ENCODE assay signal across 25 cellular contexts in genomic region chr4:9764155-9764696, GRCh38. TPM values are rescaled to one million over a fixed set of nuclear protein-coding genes. Genes with fewer than 3 reads are reported as not detected.
A peak's percentile ranks its signal among the peaks of the same experiment; 100 is the strongest.
DNase-seq lines count a peak whose midpoint lies in the region; ATAC-seq, FAIRE-seq and TF ChIP-seq lines count a peak whose summit lies in the region.
"Had no signal": no experiment of that assay in that cellular context is flagged by ENCODE, and none has a peak within 500 bp of the region (broad histone marks: within the 10 kb centered on the region; RNA-seq: fewer than 3 reads in every experiment).

No MANE protein-coding gene starts in this region.

- no peak for TF ChIP-seq EP300 in HepG2 (IDR thresholded peaks at IDR 0.05; ENCODE audit: low read depth in 2 of 2, low read length in 2 of 2)
- TF ChIP-seq EP300 in HepG2 (CRISPR knock-in tag; IDR thresholded peaks at IDR 0.05; ENCODE audit: borderline replicate concordance), result no peak
- TF ChIP-seq EP300 in H1 (IDR thresholded peaks at IDR 0.05; ENCODE audit: borderline replicate concordance in 1 of 2, low read depth in 2 of 2, low read length in 2 of 2), result no peak

- H2BK5ac ChIP-seq in H1 (ENCODE audit: low read depth, low read length), result no peak overlapping the region
- no peak overlapping the region for H2BK5ac ChIP-seq in neuronal stem cell (ENCODE audit: low read length)

- no peak overlapping the region for H3K18ac ChIP-seq in H1 (ENCODE audit: extremely low read depth, low read length)
- no peak overlapping the region for H3K18ac ChIP-seq in neuronal stem cell (ENCODE audit: low read length)

- H3K14ac ChIP-seq in H1 (ENCODE audit: insufficient read length), result no peak overlapping the region
- H3K14ac ChIP-seq in neuronal stem cell (ENCODE audit: low read length), result no peak overlapping the region

- BruUV-seq in HepG2 (replicated peaks; lab: Mats Ljungman, UMichigan), result no TSS peak

- H3K23ac ChIP-seq in H1 (ENCODE audit: insufficient read length) (no peak overlapping the region), neuronal stem cell (ENCODE audit: low read depth, low read length, poor library complexity) (no peak overlapping the region)

- H2BK20ac ChIP-seq in H1 (ENCODE audit: low read length), result no peak overlapping the region

- H2AK5ac ChIP-seq in H1 (ENCODE audit: low read depth, low read length) (no peak overlapping the region), neuronal stem cell (ENCODE audit: low read depth, low read length) (peak overlapping the region; percentile 75)

- POLR2A ChIA-PET in HepG2 (lab: Yijun Ruan, JAX), result no interaction called here
- POLR2A ChIA-PET in H1 (lab: Charles Lee; ENCODE audit: partially characterized antibody), result no interaction called here

- H4K5ac ChIP-seq in H1 (ENCODE audit: insufficient read length, low read depth, low read length), result no peak overlapping the region

- in situ Hi-C loops in HepG2 (cut with HindIII; ENCODE audit: extremely low pct_ligation_motif_present, low pct_unique_long_range_greater_than_20kb), result loop anchor here (5.0 to 25.0 kb wide), 3 partner anchors 253 to 648 kb away; no protein-coding TSS in a partner anchor

- no peak overlapping the region for H2AFZ ChIP-seq in HepG2 (ENCODE audit: low read length)
- H2AFZ ChIP-seq in H1 (ENCODE audit: low read length), result no peak overlapping the region
- no peak overlapping the region for H2AFZ ChIP-seq in neuronal stem cell (ENCODE audit: low read length)

- no peak overlapping the region for H2BK120ac ChIP-seq in H1 (replicated peaks; ENCODE audit: low read depth, low read length)
- H2BK120ac ChIP-seq in neuronal stem cell (ENCODE audit: low read depth, low read length), result peak overlapping the region; percentile 83

- no peak for FAIRE-seq in HepG2 (lab: Jason Lieb, UNC)
- FAIRE-seq in H1 (lab: Jason Lieb, UNC), result no peak
- FAIRE-seq: A204.1, D721Med, GM12891, GM18507 had no signal

- H4K20me1 ChIP-seq in HepG2 (ENCODE audit: insufficient read depth, low read length) (no peaks in the 10 kb centered on the region), H1 (replicated peaks in 1 of 2; ENCODE audit: control insufficient read depth in 1 of 2, insufficient read depth in 2 of 2, low read length in 2 of 2) (no peaks in the 10 kb centered on the region)
- H4K20me1 ChIP-seq: BLaER1 treated with 17β-estradiol and CSF1 and Interleukin-3, amounts not matched to agents 10 nM and 100 nM had no signal

- H4K8ac ChIP-seq in H1 (ENCODE audit: extremely low read depth, insufficient read depth, low read length), result peak overlapping the region; percentile 12; the same call in 1 of the 2 replicates
- no peak overlapping the region for H4K8ac ChIP-seq in neuronal stem cell (ENCODE audit: low read depth, low read length)

- H2BK12ac ChIP-seq in H1 (ENCODE audit: low read depth, low read length), result no peak overlapping the region
- H2BK12ac ChIP-seq in neuronal stem cell (ENCODE audit: low read length), result no peak overlapping the region

- H3K23me2 ChIP-seq in H1 (ENCODE audit: low read depth, low read length), result no peaks in the 10 kb centered on the region

- H3K56ac ChIP-seq in H1 (replicated peaks; ENCODE audit: insufficient read length, low read depth, low read length), result no peak overlapping the region

- H3K27ac ChIP-seq in HepG2 (ENCODE audit: extremely low read length, insufficient read depth, low read length) (no peak overlapping the region), right lobe of liver (no peak overlapping the region), H1 (ENCODE audit: low read depth, low read length) (no peak overlapping the region), neuronal stem cell (replicated peaks; ENCODE audit: low read length) (no peak overlapping the region)
- H3K27ac ChIP-seq: 22Rv1; BLaER1 treated with 17β-estradiol and CSF1 and Interleukin-3, amounts not matched to agents 10 nM and 100 nM had no signal

- no peak overlapping the region for H3K9ac ChIP-seq in HepG2 (ENCODE audit: insufficient read depth, low read depth, low read length)
- no peak overlapping the region for H3K9ac ChIP-seq in H1 (replicated peaks in 1 of 4; ENCODE audit: extremely low read depth in 1 of 4, low read depth in 3 of 4, low read length in 3 of 4)
- no peak overlapping the region for H3K9ac ChIP-seq in neuronal stem cell (ENCODE audit: low read depth, low read length, poor library complexity)

- H3K4me3 ChIP-seq in HepG2 (replicated peaks in 1 of 3; ENCODE audit: insufficient read depth in 1 of 3, low read depth in 2 of 3, low read length in 3 of 3) (no peak overlapping the region), right lobe of liver (no peak overlapping the region), H1 (ENCODE audit: extremely low read depth in 1 of 4, insufficient read depth in 2 of 4, low read depth in 3 of 4, low read length in 4 of 4) (no peak overlapping the region), neuronal stem cell (ENCODE audit: low read length in 2 of 2) (no peak overlapping the region)
- H3K4me3 ChIP-seq: BLaER1 treated with 17β-estradiol and CSF1 and Interleukin-3, amounts not matched to agents 10 nM and 100 nM; HAP-1 had no signal

- no peak for TF ChIP-seq POLR2A in HepG2 (IDR thresholded peaks at IDR 0.05; ENCODE audit: insufficient read depth in 1 of 2, low read depth in 2 of 2, low read length in 2 of 2)
- no peak for TF ChIP-seq POLR2A in right lobe of liver (IDR thresholded peaks at IDR 0.05)
- TF ChIP-seq POLR2A in H1 (IDR thresholded peaks at IDR 0.05; ENCODE audit: control extremely low read depth in 1 of 2, low read depth in 2 of 2, low read length in 2 of 2), result no peak

- TF ChIP-seq CTCF in HepG2 (CRISPR knock-in tag; IDR thresholded peaks at IDR 0.05) (no peak), right lobe of liver (IDR thresholded peaks at IDR 0.05) (no peak), H1 (IDR thresholded peaks at IDR 0.05; ENCODE audit: control extremely low read depth in 1 of 3, insufficient read depth in 1 of 3, low read depth in 1 of 3, low read length in 3 of 3) (no peak)

- H3K27me3 ChIP-seq in HepG2 (ENCODE audit: control insufficient read depth in 1 of 2, insufficient read depth in 2 of 2, low read length in 2 of 2) (no peaks in the 10 kb centered on the region), right lobe of liver (no peaks in the 10 kb centered on the region), H1 (replicated peaks in 1 of 4; ENCODE audit: control insufficient read depth in 3 of 4, extremely low read depth in 1 of 4, insufficient read depth in 3 of 4, low read length in 3 of 4) (no peaks in the 10 kb centered on the region), neuronal stem cell (ENCODE audit: control insufficient read depth in 3 of 3, insufficient read depth in 3 of 3, low read depth in 1 of 3, low read length in 3 of 3) (no peaks in the 10 kb centered on the region)
- H3K27me3 ChIP-seq: BE2C; BLaER1 treated with 17β-estradiol and CSF1 and Interleukin-3, amounts not matched to agents 10 nM and 100 nM had no signal

- TF ChIP-seq RAD21 in HepG2 (CRISPR knock-in tag; IDR thresholded peaks at IDR 0.05) (no peak), H1 (IDR thresholded peaks at IDR 0.05 in 1 of 2, conservative IDR thresholded peaks at IDR 0.05 in 1 of 2; ENCODE audit: low read depth in 2 of 2, low read length in 2 of 2) (no peak)

- no peak overlapping the region for H4K91ac ChIP-seq in H1 (replicated peaks; ENCODE audit: insufficient read length, low read length)
- no peak overlapping the region for H4K91ac ChIP-seq in neuronal stem cell (ENCODE audit: low read depth, low read length, poor library complexity)

- H3K36me3 ChIP-seq in HepG2 (replicated peaks in 1 of 2; ENCODE audit: control insufficient read depth in 1 of 2, insufficient read depth in 2 of 2, low read length in 2 of 2) (no peaks in the 10 kb centered on the region), right lobe of liver (no peaks in the 10 kb centered on the region), H1 (ENCODE audit: control insufficient read depth in 2 of 4, insufficient read depth in 4 of 4, low read length in 3 of 4) (no peaks in the 10 kb centered on the region), neuronal stem cell (replicated peaks in 1 of 2; ENCODE audit: control insufficient read depth in 2 of 2, insufficient read depth in 2 of 2, low read length in 2 of 2) (no peaks in the 10 kb centered on the region)
- H3K36me3 ChIP-seq: BE2C; BLaER1 treated with 17β-estradiol and CSF1 and Interleukin-3, amounts not matched to agents 10 nM and 100 nM; HAP-1 had no signal

- no peak for DNase-seq in HepG2 (ENCODE audit: low spot score)
- DNase-seq in right lobe of liver, result no peak
- no peak for DNase-seq in H1 (ENCODE audit: low read depth in 1 of 2, low spot score in 2 of 2)
- no peak for DNase-seq in neuronal stem cell (ENCODE audit: low spot score)
- DNase-seq in cerebellar nuclear complex (lab: John Stamatoyannopoulos, UW), result no peak
- no peak for DNase-seq in DMS53 (lab: John Stamatoyannopoulos, UW)
- DNase-seq: BE2C; CD4-positive, alpha-beta T cell; CD8-positive, alpha-beta memory T cell; DMS 273 treated with DMSO at 0.1 percent for 48 hours; DMS79 treated with DMSO at 0.1 percent for 48 hours; GF-D8; HFFc6 had no signal

- intact Hi-C loops in HepG2 (cut with micrococcal nuclease; ENCODE audit: unreplicated experiment), result loop anchor here (2.0 to 5.0 kb wide), 2 partner anchors 135 to 393 kb away; no protein-coding TSS in a partner anchor
- intact Hi-C loops in right lobe of liver (cut with DNase I), result loop anchor here in 1 of 2 donors (10.0 kb wide), 1 partner anchor 251 kb away; no protein-coding TSS in a partner anchor

- no peaks in the 10 kb centered on the region for H3K9me3 ChIP-seq in HepG2 (ENCODE audit: low read length)
- no peaks in the 10 kb centered on the region for H3K9me3 ChIP-seq in right lobe of liver
- H3K9me3 ChIP-seq in H1 (ENCODE audit: insufficient read depth in 2 of 2, low read depth in 1 of 2, low read length in 1 of 2), result no peaks in the 10 kb centered on the region
- H3K9me3 ChIP-seq in neuronal stem cell (replicated peaks in 1 of 2; ENCODE audit: control insufficient read depth in 2 of 2, insufficient read depth in 1 of 2, low read depth in 1 of 2, low read length in 2 of 2), result peaks cover 0 to 2% of the 10 kb centered on the region in 2 donors
- H3K9me3 ChIP-seq: BE2C; BLaER1 treated with 17β-estradiol and CSF1 and Interleukin-3, amounts not matched to agents 10 nM and 100 nM; HAP-1 had no signal

- H3K79me2 ChIP-seq in HepG2 (ENCODE audit: insufficient read depth, low read length) (no peaks in the 10 kb centered on the region), H1 (ENCODE audit: control insufficient read depth in 1 of 2, insufficient read depth in 2 of 2, low read length in 2 of 2) (no peaks in the 10 kb centered on the region)

- H3K4me1 ChIP-seq in HepG2 (ENCODE audit: insufficient read depth, low read length) (peaks cover 5% of the 10 kb centered on the region; the same call in 1 of the 2 replicates), right lobe of liver (no peaks in the 10 kb centered on the region), H1 (replicated peaks in 1 of 4; ENCODE audit: control insufficient read depth in 3 of 4, insufficient read depth in 4 of 4, low read length in 3 of 4) (no peaks in the 10 kb centered on the region), neuronal stem cell (ENCODE audit: control insufficient read depth in 2 of 2, insufficient read depth in 1 of 2, low read depth in 1 of 2, low read length in 2 of 2) (no peaks in the 10 kb centered on the region)
- H3K4me1 ChIP-seq: BE2C, HAP-1 had no signal

- 49% methylated on average over 5 of the region's 5 CpGs for WGBS in HepG2 (ENCODE audit: low lambda C conversion rate)
- WGBS in right lobe of liver (ENCODE audit: insufficient coverage, low coverage, low lambda C conversion rate, missing lambda C conversion rate), result 81% methylated on average over 4 of the region's 5 CpGs
- 78% methylated on average over 5 of the region's 5 CpGs; no CpG with 5 or more reads in 1 of the 2 experiments for WGBS in H1 (ENCODE audit: extremely low coverage in 1 of 2, insufficient coverage in 1 of 2, insufficient read length in 1 of 2, insufficient replicate concordance in 2 of 2, low coverage in 1 of 2, low lambda C conversion rate in 2 of 2, missing lambda C conversion rate in 1 of 2), 2 experiments
- WGBS in neuronal stem cell (ENCODE audit: extremely low coverage in 2 of 2, insufficient read length in 2 of 2, insufficient replicate concordance in 1 of 2), 2 donors, result no CpG with 5 or more reads among the region's 5 CpGs

- CTCF ChIA-PET in HepG2 (lab: Yijun Ruan, JAX; ENCODE audit: low intra/inter-chr PET ratio, low total read pairs) (interaction anchor here (1.2 to 1.6 kb wide), 3 partner anchors 251 to 253 kb away, joined by 3 to 11 read pairs (median 3); no protein-coding TSS in a partner anchor), H1 (lab: Charles Lee; ENCODE audit: partially characterized antibody) (interaction anchor here (0.9 to 7.7 kb wide), 28 partner anchors 9 to 289 kb away, joined by 3 to 211 read pairs (median 5); partner anchors contain the start of gene SLC2A9)

- H2BK15ac ChIP-seq in H1 (ENCODE audit: low read length) (0 out of 2 replicates have a peak overlapping the region, but pooled peaks have one; percentile 10), neuronal stem cell (ENCODE audit: low read length) (no peak overlapping the region)

- H3K79me1 ChIP-seq in H1 (ENCODE audit: low read depth, low read length), result no peaks in the 10 kb centered on the region
- no peaks in the 10 kb centered on the region for H3K79me1 ChIP-seq in neuronal stem cell (ENCODE audit: low read depth, low read length)

- H3K4me2 ChIP-seq in HepG2 (ENCODE audit: low read depth, low read length) (no peak overlapping the region), H1 (ENCODE audit: insufficient read depth in 1 of 2, low read depth in 2 of 2, low read length in 2 of 2) (no peak overlapping the region), neuronal stem cell (ENCODE audit: insufficient read depth, low read length, poor library complexity, severe bottlenecking) (no peak overlapping the region)

- no peak for ATAC-seq in HepG2
- no peak for ATAC-seq in right lobe of liver

- no peak overlapping the region for H3K4ac ChIP-seq in H1 (replicated peaks; ENCODE audit: insufficient read length, low read depth, low read length)
- H3K4ac ChIP-seq in neuronal stem cell (ENCODE audit: low read length), result no peak overlapping the region

RNA-seq across cellular contexts. Expression of gene DRD5, which starts 17.2 kb away (rescaled TPM):
- total RNA-seq in HepG2 (2016; rRNA removed; fragmentation: Illumina TruSeq; extraction: Trizol) (not detected in 2 replicates), right lobe of liver (not detected)
- total RNA-seq in HepG2 (2016; cell fraction: cytosol; rRNA removed; fragmentation: Illumina TruSeq; extraction: Trizol; ENCODE audit: low read depth), result not detected in 2 replicates
- not detected in 2 replicates for total RNA-seq in HepG2 (2016; cell fraction: insoluble cytoplasmic fraction; rRNA removed; fragmentation: Illumina TruSeq; extraction: Trizol)
- total RNA-seq in HepG2 (2016; cell fraction: membrane; rRNA removed; fragmentation: Illumina TruSeq; extraction: Trizol), result not detected in 2 replicates
- total RNA-seq in HepG2 (2016; cell fraction: nucleus; rRNA removed; fragmentation: Illumina TruSeq; extraction: Trizol), result not detected in 2 replicates
- polyA plus RNA-seq in HepG2 (2011; rRNA removed) (not detected in 2 replicates), H1 (2011; rRNA removed) (0.21 and 0.28 TPM in 2 replicates)
- not detected in 2 replicates for polyA plus RNA-seq in HepG2 (2011; cell fraction: cytosol; rRNA removed)
- not detected in 2 replicates for polyA plus RNA-seq in HepG2 (2011; cell fraction: nucleus; rRNA removed)
- 0.09 and 0.13 TPM in 2 replicates for polyA plus RNA-seq in HepG2 (2012)
- not detected in 2 replicates for polyA plus RNA-seq in HepG2 (2016; cell fraction: cytosol; fragmentation: Illumina TruSeq; extraction: Trizol; ENCODE audit: low read depth)
- not detected in 2 replicates for polyA plus RNA-seq in HepG2 (2016; cell fraction: insoluble cytoplasmic fraction; fragmentation: Illumina TruSeq; extraction: Trizol; ENCODE audit: low read depth)
- not detected in 2 replicates for polyA plus RNA-seq in HepG2 (2016; cell fraction: membrane; fragmentation: Illumina TruSeq; extraction: Trizol; ENCODE audit: low read depth)
- polyA plus RNA-seq in HepG2 (2016; cell fraction: nucleus; fragmentation: Illumina TruSeq; extraction: Trizol; ENCODE audit: insufficient read depth, low read depth), result not detected in 2 replicates
- polyA minus RNA-seq in HepG2 (2011; rRNA and poly(A)+ RNA removed; ENCODE audit: low replicate concordance), result 0.18 TPM in 1 of 2 replicates, not detected in the other
- polyA minus RNA-seq in HepG2 (2011; cell fraction: cytosol; rRNA and poly(A)+ RNA removed), result not detected in 2 replicates
- polyA minus RNA-seq in HepG2 (2011; cell fraction: nucleus; rRNA and poly(A)+ RNA removed), result not detected in 2 replicates
- total RNA-seq in H1 (2021; fragmentation: NEBNext Ultra II Directional; extraction: Animal tissue kit (Norgen Biotek cat#: 25700)), result 0.11 TPM in 1 of 2 replicates, not detected in the other
- polyA plus RNA-seq in H1 (2011; cell fraction: cytosol; rRNA removed), result 0.21 TPM
- polyA plus RNA-seq in H1 (2011; cell fraction: nucleus; rRNA removed), result 0.04 TPM
- polyA plus RNA-seq in H1 (2012, experiment 1 of 2), result 0.07 to 0.18 TPM (median 0.15 TPM) in 3 of 4 replicates, not detected in the other
- polyA plus RNA-seq in H1 (2012, experiment 2 of 2), result 0.13 TPM
- 0.12 TPM for polyA plus RNA-seq in H1 (2013, experiment 1 of 2)
- polyA plus RNA-seq in H1 (2013, experiment 2 of 2), result 0.13 TPM
- 0.06 and 0.12 TPM in 2 replicates for polyA minus RNA-seq in H1 (2011; rRNA and poly(A)+ RNA removed)
- not detected for polyA minus RNA-seq in H1 (2011; cell fraction: cytosol; rRNA and poly(A)+ RNA removed)
- 0.50 TPM for polyA minus RNA-seq in H1 (2011; cell fraction: nucleus; rRNA and poly(A)+ RNA removed)
- 0.04 TPM for polyA plus RNA-seq in neuronal stem cell (2013, experiment 1 of 2)
- polyA plus RNA-seq in neuronal stem cell (2013, experiment 2 of 2), result 0.04 TPM
- total RNA-seq: CD4-positive, alpha-beta T cell; CD8-positive, alpha-beta memory T cell; Daoy; G401; H4; HFFc6 had no signal
- polyA plus RNA-seq: AG04450; CD14-positive monocyte; CD8-positive, alpha-beta memory T cell had no signal
